Comparison of ENCODE assay signal across 20 cellular contexts in genomic region chr14:106489112-106489881, GRCh38.
DNase-seq lines count a peak whose midpoint lies in the region; TF ChIP-seq lines count a peak whose summit lies in the region.
"Had no signal": no experiment of that assay in that cellular context is flagged by ENCODE, and none has a peak within 500 bp of the region (broad histone marks: within the 10 kb centered on the region; RNA-seq: fewer than 3 reads in every experiment).

No MANE protein-coding gene starts in this region.

- no peaks in the 10 kb centered on the region for H3K9me3 ChIP-seq in SK-N-MC (ENCODE audit: low read depth, low read length)
- peaks cover 6% of the 10 kb centered on the region for H3K9me3 ChIP-seq in osteoblast (ENCODE audit: low read depth, low read length)
- H3K9me3 ChIP-seq: lower lobe of right lung, ovary, right atrium auricular region, SJSA1, tibial nerve had no signal

- no peaks in the 10 kb centered on the region for H3K4me1 ChIP-seq in osteoblast (ENCODE audit: insufficient read depth, low read length)
- H3K4me1 ChIP-seq: lower lobe of right lung, right atrium auricular region, SJSA1, stomach, tibial nerve had no signal

- H3K27me3 ChIP-seq in osteoblast (ENCODE audit: insufficient read depth, low read length) = no peaks in the 10 kb centered on the region
- H3K27me3 ChIP-seq: ovary, right atrium auricular region, SJSA1, stomach, tibial nerve had no signal

- H2AFZ ChIP-seq in osteoblast (ENCODE audit: low read length) = no peak overlapping the region

- no peaks in the 10 kb centered on the region for H3K79me2 ChIP-seq in osteoblast (ENCODE audit: insufficient read depth, low read length)

- no peak for TF ChIP-seq CTCF in osteoblast (IDR thresholded peaks at IDR 0.05; ENCODE audit: extremely low read depth, low read depth, low read length)

- H3K27ac ChIP-seq in SK-N-MC (peak overlapping the region; percentile 90; the same call in 1 of the 2 replicates), osteoblast (ENCODE audit: low read depth, low read length) (no peak overlapping the region)
- H3K27ac ChIP-seq: HL-60, lower lobe of right lung, ovary, right atrium auricular region, SJSA1, stomach, tibial nerve had no signal

- H3K4me3 ChIP-seq in SK-N-MC (no peak overlapping the region), osteoblast (ENCODE audit: insufficient read depth, low read length) (no peak overlapping the region)
- H3K4me3 ChIP-seq: lower lobe of right lung, ovary, right atrium auricular region, SJSA1, stomach, tibial nerve had no signal

- no peak overlapping the region for H3K9ac ChIP-seq in SK-N-MC (ENCODE audit: insufficient read length)

- no peaks in the 10 kb centered on the region for H3K36me3 ChIP-seq in SK-N-MC (ENCODE audit: insufficient read depth, low read length)
- H3K36me3 ChIP-seq in osteoblast (ENCODE audit: insufficient read depth, low read length) = no peaks in the 10 kb centered on the region
- H3K36me3 ChIP-seq: lower lobe of right lung, ovary, right atrium auricular region, SJSA1, stomach, tibial nerve had no signal

- H3K4me2 ChIP-seq in osteoblast (ENCODE audit: insufficient read depth, low read length) = no peak overlapping the region

- peak; percentile 70 for DNase-seq in activated CD8-positive, alpha-beta memory T cell treated with anti-CD3 and anti-CD28 coated beads, Interleukin-2, amount 50 U/mL, for 48 hours
- DNase-seq in activated CD8-positive, alpha-beta memory T cell treated with anti-CD3 and anti-CD28 coated beads for 24 hours = no peak
- DNase-seq in SK-N-MC (ENCODE audit: low read depth, low spot score) = no peak
- DNase-seq in activated T-cell treated with anti-CD3 and anti-CD28 coated beads, Interleukin-2, amount 50 U/mL, for 48 hours = peak; percentile 67 to 72
- peak; percentile 59 for DNase-seq in stimulated activated CD8-positive, alpha-beta memory T cell treated with anti-CD3 and anti-CD28 coated beads, Interleukin-4, amount 100 ng/mL, for 48 hours
- no peak for DNase-seq in 8988T
- DNase-seq in osteoblast (ENCODE audit: insufficient read length, low spot score, missing footprints) = no peak
- DNase-seq: lower lobe of right lung, NCI-H1436, NCI-H2081 treated with DMSO at 0.1 percent for 48 hours, NCI-H345, NCI-H774, nephron progenitor cell, ovary, RPMI8226, stomach had no signal

- no peaks in the 10 kb centered on the region for H4K20me1 ChIP-seq in osteoblast (ENCODE audit: insufficient read depth, low read length)

Comparison
In these comparisons a context has a peak if more than half of its experiments do, and no peak if none do; other contexts are left out.
1. DNase-seq: peak in activated CD8-positive, alpha-beta memory T cell treated with anti-CD3 and anti-CD28 coated beads, Interleukin-2, amount 50 U/mL, for 48 hours (single experiment), activated T-cell treated with anti-CD3 and anti-CD28 coated beads, Interleukin-2, amount 50 U/mL, for 48 hours (2 of 2) and stimulated activated CD8-positive, alpha-beta memory T cell treated with anti-CD3 and anti-CD28 coated beads, Interleukin-4, amount 100 ng/mL, for 48 hours (single experiment); none in activated CD8-positive, alpha-beta memory T cell treated with anti-CD3 and anti-CD28 coated beads for 24 hours (single experiment), SK-N-MC (single experiment), 8988T (single experiment) and osteoblast (single experiment).